In genomic region chr15:73368301-73369072, GRCh38 we compare ENCODE assay signal across 9 cellular contexts. TPM values are rescaled to one million over a fixed set of nuclear protein-coding genes. Genes with fewer than 3 reads are reported as not detected.
A peak's percentile ranks its signal among the peaks of the same experiment; 100 is the strongest.
DNase-seq lines count a peak whose midpoint lies in the region; ATAC-seq, FAIRE-seq and TF ChIP-seq lines count a peak whose summit lies in the region.
"Had no signal": no experiment of that assay in that cellular context is flagged by ENCODE, and none has a peak within 500 bp of the region (broad histone marks: within the 10 kb centered on the region; RNA-seq: fewer than 3 reads in every experiment).

Gene HCN4 (minus strand): TSS chr15:73368958. CDS start chr15:73368270, 688 bp downstream.

- peak in 3 of 4 donors; percentile 66 to 75 (median 69) for ATAC-seq in pancreas

- H3K27ac ChIP-seq in pancreas = no peak within 1 kb of the TSS

- DNase-seq in GM10266 (ENCODE audit: extremely low spot score) = peak; percentile 48
- peak; percentile 40 for DNase-seq in NCI-H69 (lab: John Stamatoyannopoulos, UW)
- peak; percentile 60 to 64 for DNase-seq in frontal cortex (ENCODE audit: low spot score in 2 of 2)
- peak in 1 of 6 donors; percentile 66 for DNase-seq in pancreas
- no peak for DNase-seq in dedifferentiated amniotic fluid mesenchymal stem cell (ENCODE audit: extremely low spot score)
- no peak for DNase-seq in activated CD4-positive, alpha-beta T cell treated with anti-CD3 and anti-CD28 coated beads, Interleukin-2, amount 50 U/mL, for 1 hour
- DNase-seq in DMS114 treated with DMSO at 0.1 percent for 48 hours (lab: John Stamatoyannopoulos, UW; ENCODE audit: unreplicated experiment) = no peak
- no peak for DNase-seq in HPDE6-E6E7 (ENCODE audit: extremely low spot score)
- DNase-seq: NK-92 treated with Interleukin-12 subunit alpha and Interleukin-12 subunit beta, amount 100 ng/mL, for 24 hours had no signal

- no peak for TF ChIP-seq CTCF in GM10266 (IDR thresholded peaks at IDR 0.05; ENCODE audit: control insufficient read depth, insufficient read depth, low read depth, missing control alignments)
- no peak for TF ChIP-seq CTCF in pancreas (IDR thresholded peaks at IDR 0.05)

- H3K27me3 ChIP-seq in pancreas = peaks cover 0 to 15% (median 3%) of the 10 kb centered on the region in 4 donors

- no peaks in the 10 kb centered on the region for H3K36me3 ChIP-seq in pancreas

- peak within 1 kb of the TSS; percentile 26 to 44 (median 36) for H3K4me3 ChIP-seq in pancreas

- intact Hi-C loops in pancreas (cut with DNase I) = no loop called here

- 1 to 2% methylated on average over 37 to 106 of the region's 106 CpGs for WGBS in pancreas, 2 donors

- FAIRE-seq in frontal cortex (lab: Jason Lieb, UNC) (no peak), pancreas (lab: Jason Lieb, UNC) (no peak)

- no peaks in the 10 kb centered on the region for H3K4me1 ChIP-seq in pancreas

- no peaks in the 10 kb centered on the region for H3K9me3 ChIP-seq in pancreas

RNA-seq across cellular contexts. Expression of gene HCN4, which starts in this region (rescaled TPM):
- total RNA-seq in frontal cortex (3.3 TPM), pancreas (1 to 10 TPM in 1 of 6 donors, under 1 TPM in 5; 0.09 to 1.1 (median 0.21) TPM)
- under 1 TPM; 0.30 to 0.47 TPM for polyA plus RNA-seq in pancreas

Comparison
In these comparisons a context has a peak if more than half of its experiments do, and no peak if none do; other contexts are left out.
1. DNase-seq: peak in GM10266 (single experiment), NCI-H69 (single experiment) and frontal cortex (2 of 2); none in dedifferentiated amniotic fluid mesenchymal stem cell (single experiment), activated CD4-positive, alpha-beta T cell treated with anti-CD3 and anti-CD28 coated beads, Interleukin-2, amount 50 U/mL, for 1 hour (single experiment), DMS114 treated with DMSO at 0.1 percent for 48 hours (single experiment) and HPDE6-E6E7 (single experiment).